Comparison of ENCODE assay signal across 24 cellular contexts in the genomic region with DNA sequence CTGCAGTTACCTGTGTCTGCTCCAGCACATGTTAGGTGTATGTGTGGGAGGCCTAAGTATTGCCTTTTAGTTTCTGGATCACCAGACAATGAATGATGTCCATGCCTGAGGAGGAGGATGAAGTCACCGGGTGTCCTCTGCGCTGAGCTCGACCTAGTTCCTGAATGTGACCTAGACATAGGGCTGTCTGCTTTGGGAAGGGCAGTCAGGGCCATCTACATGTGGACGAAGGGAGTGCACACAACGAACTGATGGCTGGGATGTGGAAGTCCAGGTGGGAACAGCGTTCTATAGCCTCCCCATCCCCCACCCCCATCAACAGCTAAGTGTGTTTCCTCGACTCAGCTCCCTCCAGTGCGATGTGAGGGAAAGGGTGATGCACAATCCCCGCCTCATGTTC.
"Had no signal": no experiment of that assay in that cellular context is flagged by ENCODE, and none has a peak within 500 bp of the region (broad histone marks: within the 10 kb centered on the region; RNA-seq: fewer than 3 reads in every experiment).

No MANE protein-coding gene starts in this region.

- H3K4me1 ChIP-seq: SJSA1 had no signal

- H3K9me3 ChIP-seq: SJSA1 had no signal

- H3K27ac ChIP-seq: HL-60, KMS-11, SJSA1, SK-N-MC had no signal

- FAIRE-seq: HTR-8/SVneo, RCC 7860 had no signal

- H3K36me3 ChIP-seq: SJSA1 had no signal

- H3K4me2 ChIP-seq: KMS-11 had no signal

- H3K27me3 ChIP-seq: SJSA1 had no signal

- H3K9ac ChIP-seq: KMS-11 had no signal

- DNase-seq: Kasumi-1, MM.1S, NCI-H1092 treated with DMSO at 0.1 percent for 48 hours, NCI-H1436, NCI-H187, NCI-H2029, NCI-H2081 treated with DMSO at 0.1 percent for 48 hours, NCI-H2171, NCI-H226, NCI-H446, NCI-H510A, NCI-H524 treated with DMSO at 0.1 percent for 48 hours, NCI-H69, NCI-H774, Right ventricle myocardium superior, RPMI8226, SIG-M5, SW 1271 had no signal

- H3K4me3 ChIP-seq: SJSA1, SK-N-MC had no signal
